Comparison of ENCODE assay signal across 1 cellular context in genomic region chr14:96065661-96066459, GRCh38.
A peak's percentile ranks its signal among the peaks of the same experiment; 100 is the strongest.
TF ChIP-seq lines count a peak whose summit lies in the region.

No MANE protein-coding gene starts in this region.

TF ChIP-seq in GM12878, 131 proteins besides CTCF, POLR2A, EP300 and RAD21:
- TF ChIP-seq CBX5 (IDR thresholded peaks at IDR 0.05; ENCODE audit: low read depth): no peak
- peak in 1 of 2 experiments; percentile 8; a peak in 1 of 4 replicates for TF ChIP-seq IKZF2 (IDR thresholded peaks at IDR 0.05)
- TF ChIP-seq PAX5 (IDR thresholded peaks at IDR 0.05; ENCODE audit: borderline replicate concordance, low read depth, low read length): 0 out of 2 replicates have a peak, but pooled peaks have one; percentile 15
- peak; percentile 26; the same call in 1 of the 2 replicates for TF ChIP-seq IKZF1 (conservative IDR thresholded peaks at IDR 0.05)
- peak; percentile 69; the same call in 1 of the 2 replicates for TF ChIP-seq BACH1 (IDR thresholded peaks at IDR 0.05; ENCODE audit: borderline replicate concordance)
- TF ChIP-seq BCL11A (IDR thresholded peaks at IDR 0.05; ENCODE audit: low read depth, low read length): 0 out of 2 replicates have a peak, but pooled peaks have one; percentile 2
- TF ChIP-seq POLR2AphosphoS5 (IDR thresholded peaks at IDR 0.05; ENCODE audit: low read length): no peak
- TF ChIP-seq MEF2B (IDR thresholded peaks at IDR 0.05; ENCODE audit: partially characterized antibody, poor library complexity, severe bottlenecking): peak; percentile 69
- peak; percentile 92 for TF ChIP-seq BMI1 (IDR thresholded peaks at IDR 0.05; ENCODE audit: borderline replicate concordance)
